Comparison of ENCODE assay signal across 2 cellular contexts in genomic region chr7:99827040-99827778, GRCh38.
TF ChIP-seq lines count a peak whose summit lies in the region.

No MANE protein-coding gene starts in this region.

TF ChIP-seq in K562, 482 proteins besides CTCF, POLR2A, EP300 and RAD21:
- TF ChIP-seq HNRNPH1 (optimal IDR thresholded peaks at IDR 0.05; ENCODE audit: low read depth, low read length) (no peak), ZNF280A (IDR thresholded peaks at IDR 0.05; ENCODE audit: low read depth, partially characterized antibody) (no peak), SAFB2 (IDR thresholded peaks at IDR 0.05; ENCODE audit: borderline replicate concordance, low read depth, low read length, severe bottlenecking) (no peak), ZNF79 (CRISPR knock-in tag; IDR thresholded peaks at IDR 0.05; ENCODE audit: low read depth) (no peak), GABPA (tag; conservative IDR thresholded peaks at IDR 0.05; ENCODE audit: low read depth) (no peak), USF2 (CRISPR knock-in tag; IDR thresholded peaks at IDR 0.05) (0 out of 2 replicates have a peak, but pooled peaks have one; percentile 15)

TF ChIP-seq in HepG2, 621 proteins besides CTCF, POLR2A, EP300 and RAD21 (continues in another document):
- TF ChIP-seq ZNF354B (CRISPR knock-in tag; IDR thresholded peaks at IDR 0.05) (no peak), ZBTB25 (CRISPR knock-in tag; IDR thresholded peaks at IDR 0.05) (peak; percentile 86), NPAS2 (CRISPR knock-in tag; IDR thresholded peaks at IDR 0.05; ENCODE audit: borderline replicate concordance) (no peak), MTA1 (CRISPR knock-in tag; IDR thresholded peaks at IDR 0.05; ENCODE audit: borderline replicate concordance) (no peak; the same call in 1 of the 2 replicates), GMEB1 (CRISPR knock-in tag; IDR thresholded peaks at IDR 0.05; ENCODE audit: borderline replicate concordance) (no peak), ATRX (CRISPR knock-in tag; IDR thresholded peaks at IDR 0.05; ENCODE audit: borderline replicate concordance) (no peak), ZNF451 (CRISPR knock-in tag; IDR thresholded peaks at IDR 0.05) (no peak), ZNF576 (CRISPR knock-in tag; IDR thresholded peaks at IDR 0.05) (no peak), ZNF232 (CRISPR knock-in tag; IDR thresholded peaks at IDR 0.05; ENCODE audit: borderline replicate concordance) (no peak), ZNF510 (CRISPR knock-in tag; IDR thresholded peaks at IDR 0.05; ENCODE audit: low read depth) (no peak), KMT2B (CRISPR knock-in tag; IDR thresholded peaks at IDR 0.05) (no peak), KAT2B (IDR thresholded peaks at IDR 0.05; ENCODE audit: borderline replicate concordance, low read depth, low read length) (no peak), ZNF251 (CRISPR knock-in tag; IDR thresholded peaks at IDR 0.05) (no peak), ZNF20 (CRISPR knock-in tag; IDR thresholded peaks at IDR 0.05) (no peak), KIAA2018 (CRISPR knock-in tag; IDR thresholded peaks at IDR 0.05; ENCODE audit: borderline replicate concordance) (no peak), DPF2 (CRISPR knock-in tag; IDR thresholded peaks at IDR 0.05; ENCODE audit: borderline replicate concordance, low read depth) (peak; percentile 61; the same call in 1 of the 2 replicates), ZNF407 (CRISPR knock-in tag; IDR thresholded peaks at IDR 0.05; ENCODE audit: not compliant biosample characterization) (no peak), TEAD2 (CRISPR knock-in tag; IDR thresholded peaks at IDR 0.05) (no peak), MYNN (CRISPR knock-in tag; IDR thresholded peaks at IDR 0.05; ENCODE audit: low read depth) (no peak), U2AF1 (optimal IDR thresholded peaks at IDR 0.05; ENCODE audit: low read depth, low read length) (no peak), NFIB (CRISPR knock-in tag; IDR thresholded peaks at IDR 0.05; ENCODE audit: borderline replicate concordance) (no peak), ZNF629 (CRISPR knock-in tag; conservative IDR thresholded peaks at IDR 0.05) (0 out of 2 replicates have a peak, but pooled peaks have one; percentile 35), TMF1 (CRISPR knock-in tag; IDR thresholded peaks at IDR 0.05; ENCODE audit: low read depth) (no peak), RBM22 (optimal IDR thresholded peaks at IDR 0.05; ENCODE audit: low read length) (no peak), ZBTB1 (CRISPR knock-in tag; IDR thresholded peaks at IDR 0.05; ENCODE audit: borderline replicate concordance) (no peak), ZFP82 (CRISPR knock-in tag; IDR thresholded peaks at IDR 0.05; ENCODE audit: borderline replicate concordance) (no peak), MBNL3 (CRISPR knock-in tag; conservative IDR thresholded peaks at IDR 0.05) (no peak), GLMP (CRISPR knock-in tag; IDR thresholded peaks at IDR 0.05; ENCODE audit: borderline replicate concordance) (no peak), MTA3 (CRISPR knock-in tag; IDR thresholded peaks at IDR 0.05) (no peak), GABPB1 (CRISPR knock-in tag; IDR thresholded peaks at IDR 0.05) (no peak), ZNF841 (CRISPR knock-in tag; IDR thresholded peaks at IDR 0.05; ENCODE audit: borderline replicate concordance) (no peak), ZNF670 (CRISPR knock-in tag; IDR thresholded peaks at IDR 0.05; ENCODE audit: borderline replicate concordance) (no peak), AGO1 (IDR thresholded peaks at IDR 0.05; ENCODE audit: low read depth, low read length, poor library complexity, severe bottlenecking) (no peak), ZBTB44 (CRISPR knock-in tag; IDR thresholded peaks at IDR 0.05) (no peak), ZNF781 (CRISPR knock-in tag; IDR thresholded peaks at IDR 0.05; ENCODE audit: borderline replicate concordance, not compliant biosample characterization) (no peak), TBX2 (CRISPR knock-in tag; IDR thresholded peaks at IDR 0.05; ENCODE audit: borderline replicate concordance) (peak; percentile 87)
